Comparison of ENCODE assay signal across 1 cellular context in genomic region chr16:5032748-5033167, GRCh38.
TF ChIP-seq lines count a peak whose summit lies in the region.

No MANE protein-coding gene starts in this region.

TF ChIP-seq in HepG2, 621 proteins besides CTCF, POLR2A, EP300 and RAD21 (continued from another document and continues in another):
- TF ChIP-seq ZHX2 (IDR thresholded peaks at IDR 0.05; ENCODE audit: low read depth) (no peak), ZHX2 (CRISPR knock-in tag; IDR thresholded peaks at IDR 0.05; ENCODE audit: borderline replicate concordance) (no peak), MBNL3 (CRISPR knock-in tag; conservative IDR thresholded peaks at IDR 0.05) (no peak), ZNF326 (CRISPR knock-in tag; IDR thresholded peaks at IDR 0.05; ENCODE audit: borderline replicate concordance) (no peak), DBP (CRISPR knock-in tag; IDR thresholded peaks at IDR 0.05; ENCODE audit: not compliant biosample characterization) (no peak), NR2F6 (IDR thresholded peaks at IDR 0.05) (peak; percentile 60), NR2F6 (CRISPR knock-in tag; IDR thresholded peaks at IDR 0.05) (peak; percentile 68; the same call in 1 of the 2 replicates), CREB1 (IDR thresholded peaks at IDR 0.05) (no peak), CREB1 (CRISPR knock-in tag; IDR thresholded peaks at IDR 0.05) (peak; percentile 54; the same call in 1 of the 2 replicates), ZBTB40 (IDR thresholded peaks at IDR 0.05) (no peak), ZBTB40 (CRISPR knock-in tag; IDR thresholded peaks at IDR 0.05) (no peak), RNF219 (CRISPR knock-in tag; IDR thresholded peaks at IDR 0.05) (no peak), SMYD3 (CRISPR knock-in tag; IDR thresholded peaks at IDR 0.05) (no peak), ESRRA (CRISPR knock-in tag; IDR thresholded peaks at IDR 0.05; ENCODE audit: low read depth) (no peak; the same call in 1 of the 2 replicates), NFE2 (CRISPR knock-in tag; IDR thresholded peaks at IDR 0.05) (no peak), ZNF430 (CRISPR knock-in tag; IDR thresholded peaks at IDR 0.05) (no peak), ZNF747 (CRISPR knock-in tag; IDR thresholded peaks at IDR 0.05; ENCODE audit: borderline replicate concordance) (no peak), MATR3 (CRISPR knock-in tag; IDR thresholded peaks at IDR 0.05) (no peak), ZNF800 (CRISPR knock-in tag; IDR thresholded peaks at IDR 0.05) (no peak), ZNF501 (CRISPR knock-in tag; IDR thresholded peaks at IDR 0.05) (no peak), AKAP8 (CRISPR knock-in tag; IDR thresholded peaks at IDR 0.05) (no peak), ZNF3 (CRISPR knock-in tag; IDR thresholded peaks at IDR 0.05) (peak; percentile 29; the same call in 1 of the 2 replicates), ZNF362 (CRISPR knock-in tag; IDR thresholded peaks at IDR 0.05; ENCODE audit: borderline replicate concordance) (no peak), NCOA1 (CRISPR knock-in tag; IDR thresholded peaks at IDR 0.05) (no peak), FOXA3 (CRISPR knock-in tag; IDR thresholded peaks at IDR 0.05) (peak; percentile 69), ZXDC (CRISPR knock-in tag; IDR thresholded peaks at IDR 0.05) (no peak), LBX2 (CRISPR knock-in tag; IDR thresholded peaks at IDR 0.05; ENCODE audit: borderline replicate concordance) (no peak), ZNF253 (CRISPR knock-in tag; IDR thresholded peaks at IDR 0.05; ENCODE audit: borderline replicate concordance) (no peak), KLF12 (CRISPR knock-in tag; IDR thresholded peaks at IDR 0.05; ENCODE audit: borderline replicate concordance) (no peak), GATAD2A (CRISPR knock-in tag; IDR thresholded peaks at IDR 0.05) (peak; percentile 8; the same call in 1 of the 2 replicates), ZNF614 (CRISPR knock-in tag; IDR thresholded peaks at IDR 0.05; ENCODE audit: borderline replicate concordance) (no peak; the same call in 1 of the 2 replicates), ZFX (CRISPR knock-in tag; IDR thresholded peaks at IDR 0.05; ENCODE audit: low read depth) (no peak)
